In genomic region chr9:104087894-104088293, GRCh38 we compare ENCODE assay signal across 18 cellular contexts.
"Had no signal": no experiment of that assay in that cellular context is flagged by ENCODE, and none has a peak within 500 bp of the region (broad histone marks: within the 10 kb centered on the region; RNA-seq: fewer than 3 reads in every experiment).

No MANE protein-coding gene starts in this region.

- FAIRE-seq: RCC 7860 had no signal

- DNase-seq: KBM-7, NCI-H1092, NCI-H1105 treated with DMSO at 0.1 percent for 48 hours, NCI-H1417 treated with DMSO at 0.1 percent for 48 hours, NCI-H146, NCI-H1694 treated with DMSO at 0.1 percent for 48 hours, NCI-H1930, NCI-H2081, NCI-H2171, NCI-H226, NCI-H446, NCI-H510A, NCI-H524 treated with DMSO at 0.1 percent for 48 hours, NCI-H69, NCI-H774, RPMI8226, SHP77 had no signal
